In genomic region chr3:50604110-50604621, GRCh38 we compare ENCODE assay signal across 8 cellular contexts. TPM values are rescaled to one million over a fixed set of nuclear protein-coding genes. Genes with fewer than 3 reads are reported as not detected.
A peak's percentile ranks its signal among the peaks of the same experiment; 100 is the strongest.
DNase-seq lines count a peak whose midpoint lies in the region; ATAC-seq and TF ChIP-seq lines count a peak whose summit lies in the region.
"Had no signal": no experiment of that assay in that cellular context is flagged by ENCODE, and none has a peak within 500 bp of the region (broad histone marks: within the 10 kb centered on the region; RNA-seq: fewer than 3 reads in every experiment).

No MANE protein-coding gene starts in this region.

- H3K36me3 ChIP-seq in osteoblast (ENCODE audit: insufficient read depth, low read length) = peaks cover 9% of the 10 kb centered on the region

- peak overlapping the region; percentile 53; the same call in 1 of the 2 replicates for H3K27ac ChIP-seq in HL-60 (replicated peaks)
- no peak overlapping the region for H3K27ac ChIP-seq in osteoblast (ENCODE audit: low read depth, low read length)

- no peak for DNase-seq in HL-60 (ENCODE audit: low read depth in 1 of 2, low spot score in 1 of 2)
- no peak for DNase-seq in activated naive CD4-positive, alpha-beta T cell treated with anti-CD3 and anti-CD28 coated beads, Interleukin-2, amount 50 U/mL, for 72 hours (ENCODE audit: low spot score in 2 of 2)
- peak; percentile 23 for DNase-seq in osteoblast (ENCODE audit: insufficient read length, low spot score, missing footprints)
- no peak for DNase-seq in sciatic nerve (ENCODE audit: low spot score)
- DNase-seq: DMS53, NCI-H2029 had no signal

- H3K4me3 ChIP-seq in HL-60 (replicated peaks; ENCODE audit: insufficient read depth, low read length) (no peak overlapping the region), osteoblast (ENCODE audit: insufficient read depth, low read length) (no peak overlapping the region)

- peak overlapping the region; percentile 98 to 99 for H3K27ac Mint-ChIP-seq in activated naive CD4-positive, alpha-beta T cell treated with anti-CD3 and anti-CD28 coated beads, Interleukin-2, amount 50 U/mL, for 72 hours

- ATAC-seq in activated naive CD4-positive, alpha-beta T cell treated with anti-CD3 and anti-CD28 coated beads, Interleukin-2, amount 50 U/mL, for 72 hours = no peak
- no peak for ATAC-seq in sciatic nerve
- ATAC-seq in HG02885 (IDR thresholded peaks at IDR 0.05; ENCODE audit: poor library complexity, unreplicated experiment) = no peak
- no peak for ATAC-seq in HG02678 (IDR thresholded peaks at IDR 0.05; ENCODE audit: unreplicated experiment)

- no peaks in the 10 kb centered on the region for H4K20me1 ChIP-seq in osteoblast (ENCODE audit: insufficient read depth, low read length)

- no peak overlapping the region for H3K4me2 ChIP-seq in osteoblast (ENCODE audit: insufficient read depth, low read length)

- no peak overlapping the region for H2AFZ ChIP-seq in osteoblast (ENCODE audit: low read length)

- no peaks in the 10 kb centered on the region for H3K9me3 Mint-ChIP-seq in activated naive CD4-positive, alpha-beta T cell treated with anti-CD3 and anti-CD28 coated beads, Interleukin-2, amount 50 U/mL, for 72 hours

- H3K27me3 ChIP-seq in HL-60 (ENCODE audit: insufficient read depth, poor library complexity, severe bottlenecking) = no peaks in the 10 kb centered on the region
- no peaks in the 10 kb centered on the region for H3K27me3 ChIP-seq in osteoblast (ENCODE audit: insufficient read depth, low read length)

- intact Hi-C loops in sciatic nerve (cut with DNase I) = no loop called here

- peaks cover 63 to 76% of the 10 kb centered on the region in 2 donors for H3K36me3 Mint-ChIP-seq in activated naive CD4-positive, alpha-beta T cell treated with anti-CD3 and anti-CD28 coated beads, Interleukin-2, amount 50 U/mL, for 72 hours

- no peaks in the 10 kb centered on the region for H3K79me2 ChIP-seq in osteoblast (ENCODE audit: insufficient read depth, low read length)

- H3K4me1 ChIP-seq in osteoblast (ENCODE audit: insufficient read depth, low read length) = peaks cover 29% of the 10 kb centered on the region

- H3K9me3 ChIP-seq in osteoblast (ENCODE audit: low read depth, low read length) = no peaks in the 10 kb centered on the region

- TF ChIP-seq CTCF in HL-60 (IDR thresholded peaks at IDR 0.05; ENCODE audit: insufficient read depth, low read length) (no peak), osteoblast (IDR thresholded peaks at IDR 0.05; ENCODE audit: extremely low read depth, low read depth, low read length) (no peak)

RNA-seq across cellular contexts. Expression of gene CISH, which starts 7.4 kb away (rescaled TPM):
- 100 to 1,000 TPM; 222 to 258 TPM for total RNA-seq in activated naive CD4-positive, alpha-beta T cell treated with anti-CD3 and anti-CD28 coated beads, Interleukin-2, amount 50 U/mL, for 72 hours
- total RNA-seq in osteoblast (1.1 and 1.2 TPM in 2 replicates), sciatic nerve (10.6 TPM)

RNA-seq across cellular contexts. Expression of gene MAPKAPK3, which starts 12.8 kb away (rescaled TPM):
- total RNA-seq in activated naive CD4-positive, alpha-beta T cell treated with anti-CD3 and anti-CD28 coated beads, Interleukin-2, amount 50 U/mL, for 72 hours = 100 to 1,000 TPM in 1 of 2 donors, 10 to 100 TPM in 1; 94.3 to 153 TPM
- total RNA-seq in osteoblast (56.5 and 66.6 TPM in 2 replicates), sciatic nerve (19.5 TPM)

RNA-seq across cellular contexts. Expression of gene HEMK1, which starts 34.8 kb away (rescaled TPM):
- total RNA-seq in activated naive CD4-positive, alpha-beta T cell treated with anti-CD3 and anti-CD28 coated beads, Interleukin-2, amount 50 U/mL, for 72 hours = 10 to 100 TPM; 69.7 to 74.6 TPM
- 8.5 and 8.7 TPM in 2 replicates for total RNA-seq in osteoblast
- 21.3 TPM for total RNA-seq in sciatic nerve

RNA-seq across cellular contexts. Expression of gene C3orf18, which starts 36.6 kb away (rescaled TPM):
- 10 to 100 TPM; 21.4 to 42.4 TPM for total RNA-seq in activated naive CD4-positive, alpha-beta T cell treated with anti-CD3 and anti-CD28 coated beads, Interleukin-2, amount 50 U/mL, for 72 hours
- total RNA-seq in osteoblast (17.7 and 18.8 TPM in 2 replicates), sciatic nerve (16.1 TPM)

Comparison
In these comparisons a context has a peak if more than half of its experiments do, and no peak if none do; other contexts are left out.
1. RNA of gene CISH, which starts 7.4 kb away (total RNA-seq): 222 to 258 TPM in activated naive CD4-positive, alpha-beta T cell treated with anti-CD3 and anti-CD28 coated beads, Interleukin-2, amount 50 U/mL, for 72 hours; 10.6 TPM in sciatic nerve (single experiment) and 1.1 to 1.2 TPM in osteoblast; every median in the first group is over 10 times any median in the second.